ENCODE assay signal across 8 cellular contexts in the genomic region with DNA sequence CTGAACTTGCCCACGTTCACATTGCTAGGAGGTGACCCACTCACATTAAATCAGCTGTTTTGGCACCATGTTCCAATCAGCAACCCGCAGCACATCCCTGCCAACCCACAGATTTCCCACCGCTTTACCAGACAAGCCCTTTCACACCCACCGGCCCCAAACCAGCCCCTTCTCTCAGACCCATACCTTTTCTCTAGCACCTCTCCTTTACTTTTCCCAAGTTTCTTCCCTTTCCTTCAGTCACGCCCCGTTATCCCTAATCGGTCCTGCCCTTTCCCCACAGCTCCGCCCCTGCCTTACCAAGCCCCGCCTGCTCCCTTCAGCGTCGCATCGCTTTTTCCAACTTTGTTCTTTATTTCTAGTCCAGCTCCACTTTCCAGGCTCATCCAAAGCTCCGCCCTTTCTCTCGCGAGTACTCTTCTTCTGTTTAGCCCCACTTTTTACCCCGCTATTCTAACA. TPM values are rescaled to one million over a fixed set of nuclear protein-coding genes. Genes with fewer than 3 reads are reported as not detected.
DNase-seq lines count a peak whose midpoint lies in the region; ATAC-seq, FAIRE-seq and TF ChIP-seq lines count a peak whose summit lies in the region.

No MANE protein-coding gene starts in this region.

- CTCF ChIA-PET in activated CD8-positive, alpha-beta T cell treated with anti-CD3 and anti-CD28 coated beads, Interleukin-2, amount 10 ng/mL, durations not matched to agents 7 days and 5 days (lab: Charles Lee): interaction anchor here (1.0 to 2.5 kb wide), 7 partner anchors 13 to 378 kb away, joined by 3 to 8 read pairs (median 4); a partner anchor contains a TSS

- no peak for TF ChIP-seq CTCF in hepatocyte (IDR thresholded peaks at IDR 0.05; ENCODE audit: poor library complexity)

- H3K27ac Mint-ChIP-seq in activated CD8-positive, alpha-beta T cell treated with anti-CD3 and anti-CD28 coated beads, Interleukin-2, amount 10 ng/mL, durations not matched to agents 7 days and 5 days: peak overlapping the region; percentile 97

- peak; percentile 33 for ATAC-seq in GM21360 (IDR thresholded peaks at IDR 0.05; ENCODE audit: unreplicated experiment)
- ATAC-seq in HG03521 (IDR thresholded peaks at IDR 0.05; ENCODE audit: unreplicated experiment): peak; percentile 35
- ATAC-seq in activated CD8-positive, alpha-beta T cell treated with anti-CD3 and anti-CD28 coated beads, Interleukin-2, amount 10 ng/mL, durations not matched to agents 7 days and 5 days: peak; percentile 55

- H4K20me1 ChIP-seq in hepatocyte (ENCODE audit: insufficient read depth, poor library complexity, severe bottlenecking): peaks cover 15% of the 10 kb centered on the region

- H3K4me1 ChIP-seq in ES-I3 (ENCODE audit: insufficient read depth, low read length) (peaks cover 6% of the 10 kb centered on the region; the same call in 1 of the 2 replicates), hepatocyte (ENCODE audit: insufficient read depth) (peaks cover 12% of the 10 kb centered on the region), skeletal muscle tissue (ENCODE audit: control insufficient read depth in 3 of 3, insufficient read depth in 3 of 3, low read length in 3 of 3) (peaks cover 21 to 25% (median 24%) of the 10 kb centered on the region in 3 donors)

- H3K27me3 ChIP-seq in hepatocyte (no peaks in the 10 kb centered on the region), skeletal muscle tissue (ENCODE audit: control insufficient read depth in 3 of 3, insufficient read depth in 3 of 3, low read length in 3 of 3) (no peaks in the 10 kb centered on the region)

- H3K9me3 ChIP-seq in ES-I3 (ENCODE audit: control insufficient read depth, insufficient read depth, low read length) (no peaks in the 10 kb centered on the region), hepatocyte (ENCODE audit: low read depth) (no peaks in the 10 kb centered on the region), skeletal muscle tissue (ENCODE audit: control insufficient read depth in 3 of 3, low read length in 3 of 3) (no peaks in the 10 kb centered on the region)

- peak overlapping the region; percentile 70 for H3K4me2 ChIP-seq in hepatocyte

- no peaks in the 10 kb centered on the region for H3K9me3 Mint-ChIP-seq in activated CD8-positive, alpha-beta T cell treated with anti-CD3 and anti-CD28 coated beads, Interleukin-2, amount 10 ng/mL, durations not matched to agents 7 days and 5 days (ENCODE audit: insufficient read depth)

- H3K27ac ChIP-seq in hepatocyte (peak overlapping the region; percentile 64), skeletal muscle tissue (ENCODE audit: low read depth, low read length) (peak overlapping the region; percentile 97)

- H3K36me3 Mint-ChIP-seq in activated CD8-positive, alpha-beta T cell treated with anti-CD3 and anti-CD28 coated beads, Interleukin-2, amount 10 ng/mL, durations not matched to agents 7 days and 5 days (ENCODE audit: low read depth): peaks cover 36% of the 10 kb centered on the region

- H3K4me3 Mint-ChIP-seq in activated CD8-positive, alpha-beta T cell treated with anti-CD3 and anti-CD28 coated beads, Interleukin-2, amount 10 ng/mL, durations not matched to agents 7 days and 5 days: peak overlapping the region; percentile 90

- peaks cover 63% of the 10 kb centered on the region for H3K4me1 Mint-ChIP-seq in activated CD8-positive, alpha-beta T cell treated with anti-CD3 and anti-CD28 coated beads, Interleukin-2, amount 10 ng/mL, durations not matched to agents 7 days and 5 days (ENCODE audit: low read depth)

- no peak for DNase-seq in activated CD8-positive, alpha-beta T cell treated with anti-CD3 and anti-CD28 coated beads, Interleukin-2, amount 10 ng/mL, durations not matched to agents 7 days and 5 days
- DNase-seq in hepatocyte (ENCODE audit: low spot score): no peak
- DNase-seq in RCC 7860 (ENCODE audit: low spot score): no peak
- DNase-seq in stimulated activated CD4-positive, alpha-beta T cell treated with anti-CD3 and anti-CD28 coated beads, Interleukin-4, amount 100 ng/mL, for 24 hours: no peak

- peaks cover 35% of the 10 kb centered on the region for H3K79me2 ChIP-seq in hepatocyte

- no peak for FAIRE-seq in RCC 7860 (lab: Jason Lieb, UNC)

- H3K9me2 ChIP-seq in hepatocyte (replicated peaks; ENCODE audit: insufficient read depth): no peaks in the 10 kb centered on the region

- H3K4me3 ChIP-seq in hepatocyte: peak overlapping the region; percentile 25
- H3K4me3 ChIP-seq in skeletal muscle tissue (ENCODE audit: low read length in 3 of 3): peak overlapping the region; percentile 73 to 85 (median 82)

- POLR2A ChIA-PET in activated CD8-positive, alpha-beta T cell treated with anti-CD3 and anti-CD28 coated beads, Interleukin-2, amount 10 ng/mL, durations not matched to agents 7 days and 5 days (lab: Charles Lee): interaction anchor here (0.9 to 3.9 kb wide), 7 partner anchors 18 to 368 kb away, joined by 3 to 33 read pairs (median 11); a partner anchor contains a TSS

- 0% methylated on average over 9 of the region's 16 CpGs for WGBS in hepatocyte (ENCODE audit: low lambda C conversion rate, missing lambda C conversion rate)

- H3K36me3 ChIP-seq in ES-I3 (ENCODE audit: insufficient read depth, low read length): no peaks in the 10 kb centered on the region; the same call in 1 of the 2 replicates
- no peaks in the 10 kb centered on the region for H3K36me3 ChIP-seq in hepatocyte (replicated peaks; ENCODE audit: insufficient read depth, low read depth)
- peaks cover 8 to 21% (median 17%) of the 10 kb centered on the region in 3 donors for H3K36me3 ChIP-seq in skeletal muscle tissue (ENCODE audit: control insufficient read depth in 3 of 3, insufficient read depth in 3 of 3, low read length in 3 of 3)

- no peaks in the 10 kb centered on the region for H3K27me3 Mint-ChIP-seq in activated CD8-positive, alpha-beta T cell treated with anti-CD3 and anti-CD28 coated beads, Interleukin-2, amount 10 ng/mL, durations not matched to agents 7 days and 5 days (ENCODE audit: low read depth)

- peak overlapping the region; percentile 55 for H2AFZ ChIP-seq in hepatocyte

- H3K9ac ChIP-seq in ES-I3 (ENCODE audit: low read depth, low read length) (peak overlapping the region; percentile 73; the same call in 1 of the 2 replicates), skeletal muscle tissue (ENCODE audit: low read depth in 1 of 3, low read length in 3 of 3) (peak overlapping the region in 2 of 3 donors; percentile 55 to 58)

RNA-seq across cellular contexts. Expression of a gene that starts 0.8 kb away (rescaled TPM):
- total RNA-seq in activated CD8-positive, alpha-beta T cell treated with anti-CD3 and anti-CD28 coated beads, Interleukin-2, amount 10 ng/mL, durations not matched to agents 7 days and 5 days: 10 to 100 TPM; 54.7 to 57.4 TPM
- total RNA-seq in hepatocyte (9.6 and 10.7 TPM in 2 replicates), skeletal muscle tissue (10.4 TPM)
- 9.1 and 9.3 TPM in 2 replicates for polyA plus RNA-seq in hepatocyte

RNA-seq across cellular contexts. Expression of a gene that starts 19.0 kb away (rescaled TPM):
- 10 to 100 TPM; 36.9 to 37.7 TPM for total RNA-seq in activated CD8-positive, alpha-beta T cell treated with anti-CD3 and anti-CD28 coated beads, Interleukin-2, amount 10 ng/mL, durations not matched to agents 7 days and 5 days
- total RNA-seq in hepatocyte: 34.7 and 38.7 TPM in 2 replicates
- 43.2 and 48.9 TPM in 2 replicates for polyA plus RNA-seq in hepatocyte
- total RNA-seq in skeletal muscle tissue: 29.2 TPM

RNA-seq across cellular contexts. Expression of a gene that starts 27.1 kb away (rescaled TPM):
- total RNA-seq in activated CD8-positive, alpha-beta T cell treated with anti-CD3 and anti-CD28 coated beads, Interleukin-2, amount 10 ng/mL, durations not matched to agents 7 days and 5 days: not detected
- total RNA-seq in hepatocyte (not detected in 2 replicates), skeletal muscle tissue (0.52 TPM)
- not detected in 2 replicates for polyA plus RNA-seq in hepatocyte

RNA-seq across cellular contexts. Expression of a gene that starts 39.0 kb away (rescaled TPM):
- 10 to 100 TPM; 33.5 to 35.7 TPM for total RNA-seq in activated CD8-positive, alpha-beta T cell treated with anti-CD3 and anti-CD28 coated beads, Interleukin-2, amount 10 ng/mL, durations not matched to agents 7 days and 5 days
- 9.7 and 11.8 TPM in 2 replicates for total RNA-seq in hepatocyte
- polyA plus RNA-seq in hepatocyte: 12.4 and 16.1 TPM in 2 replicates
- total RNA-seq in skeletal muscle tissue: 23.0 TPM
